In genomic region chr10:77892761-77893160, GRCh38 we compare ENCODE assay signal across 1 cellular context.
TF ChIP-seq lines count a peak whose summit lies in the region.

No MANE protein-coding gene starts in this region.

TF ChIP-seq in HepG2, 621 proteins besides CTCF, POLR2A, EP300 and RAD21:
- TF ChIP-seq ZNF33A (CRISPR knock-in tag; IDR thresholded peaks at IDR 0.05; ENCODE audit: borderline replicate concordance) (no peak), CAMTA2 (CRISPR knock-in tag; IDR thresholded peaks at IDR 0.05; ENCODE audit: borderline replicate concordance) (no peak), FOXK1 (CRISPR knock-in tag; IDR thresholded peaks at IDR 0.05; ENCODE audit: borderline replicate concordance, low read depth) (no peak), U2AF2 (IDR thresholded peaks at IDR 0.05; ENCODE audit: low read depth, low read length) (no peak), ZNF382 (CRISPR knock-in tag; IDR thresholded peaks at IDR 0.05; ENCODE audit: borderline replicate concordance) (no peak)
